Comparison of ENCODE assay signal across 1 cellular context in genomic region chr13:72781461-72782439, GRCh38.
A peak's percentile ranks its signal among the peaks of the same experiment; 100 is the strongest.
TF ChIP-seq lines count a peak whose summit lies in the region.

Gene DIS3, minus strand, starts transcription at chr13:72781900. Its CDS starts 68 bp downstream, at chr13:72781832.
Gene PIBF1, plus strand, starts transcription at chr13:72782133. Its CDS starts 1,337 bp downstream, at chr13:72783470.

TF ChIP-seq in GM12878, 131 proteins besides CTCF, POLR2A, EP300 and RAD21 (continued from another document and continues in another):
- TF ChIP-seq ZNF592 (IDR thresholded peaks at IDR 0.05) = no peak
- no peak for TF ChIP-seq BCLAF1 (IDR thresholded peaks at IDR 0.05)
- no peak for TF ChIP-seq EED (IDR thresholded peaks at IDR 0.05; ENCODE audit: low read depth)
- no peak for TF ChIP-seq NRF1 (conservative IDR thresholded peaks at IDR 0.05; ENCODE audit: low read depth, low read length)
- TF ChIP-seq CUX1 (IDR thresholded peaks at IDR 0.05; ENCODE audit: insufficient replicate concordance, low read depth, low read length) = no peak
- TF ChIP-seq SREBF2 (IDR thresholded peaks at IDR 0.05; ENCODE audit: low read length) = peak; percentile 48; the same call in 1 of the 2 replicates
- peak; percentile 63; the same call in 1 of the 2 replicates for TF ChIP-seq BRCA1 (IDR thresholded peaks at IDR 0.05; ENCODE audit: low read depth, low read length)
- TF ChIP-seq YBX1 (IDR thresholded peaks at IDR 0.05) = no peak
- 0 out of 2 replicates have a peak, but pooled peaks have one; percentile 3 for TF ChIP-seq TCF12 (IDR thresholded peaks at IDR 0.05; ENCODE audit: low read depth, low read length)
- no peak for TF ChIP-seq HDAC6 (IDR thresholded peaks at IDR 0.05; ENCODE audit: unreplicated experiment)
- no peak for TF ChIP-seq KDM1A (IDR thresholded peaks at IDR 0.05; ENCODE audit: borderline replicate concordance)
- peak; percentile 96 for TF ChIP-seq GATAD2B (conservative IDR thresholded peaks at IDR 0.05; ENCODE audit: low read depth)
- TF ChIP-seq EGR1 (IDR thresholded peaks at IDR 0.05; ENCODE audit: borderline replicate concordance in 1 of 2, low read depth in 2 of 2, low read length in 2 of 2) = peak in 1 of 2 experiments; percentile 87; a peak in 2 of 3 replicates
- peak; percentile 97 for TF ChIP-seq ZBTB40 (IDR thresholded peaks at IDR 0.05; ENCODE audit: borderline replicate concordance)
- TF ChIP-seq MYC (IDR thresholded peaks at IDR 0.05; ENCODE audit: insufficient read depth, insufficient read length, insufficient replicate concordance, low read length, severe bottlenecking) = peak; percentile 51
- peak; percentile 22; the same call in 1 of the 2 replicates for TF ChIP-seq IRF4 (IDR thresholded peaks at IDR 0.05; ENCODE audit: low read depth, low read length)
- no peak for TF ChIP-seq NR2F1 (conservative IDR thresholded peaks at IDR 0.05)
- no peak for TF ChIP-seq RBBP5 (conservative IDR thresholded peaks at IDR 0.05)
- no peak for TF ChIP-seq CHD4 (IDR thresholded peaks at IDR 0.05)
- no peak for TF ChIP-seq STAT1 (conservative IDR thresholded peaks at IDR 0.05)
- no peak for TF ChIP-seq ZNF622 (IDR thresholded peaks at IDR 0.05)
- TF ChIP-seq ATF2 (IDR thresholded peaks at IDR 0.05; ENCODE audit: low read length) = no peak
- TF ChIP-seq PAX5 (IDR thresholded peaks at IDR 0.05; ENCODE audit: borderline replicate concordance, low read depth, low read length) = peak; percentile 57; the same call in 1 of the 2 replicates
- TF ChIP-seq CHD1 (IDR thresholded peaks at IDR 0.05; ENCODE audit: low read depth, low read length) = no peak
- no peak for TF ChIP-seq PBX3 (IDR thresholded peaks at IDR 0.05; ENCODE audit: insufficient replicate concordance, low read depth, low read length)
- peak; percentile 70 for TF ChIP-seq ZNF687 (IDR thresholded peaks at IDR 0.05)
- TF ChIP-seq USF2 (IDR thresholded peaks at IDR 0.05; ENCODE audit: borderline replicate concordance, low read depth, low read length) = no peak
- peak; percentile 77; the same call in 1 of the 3 replicates for TF ChIP-seq POU2F2 (IDR thresholded peaks at IDR 0.05; ENCODE audit: borderline replicate concordance, low read depth, low read length)
